10 cellular contexts compared by ENCODE assay signal in the genomic region with DNA sequence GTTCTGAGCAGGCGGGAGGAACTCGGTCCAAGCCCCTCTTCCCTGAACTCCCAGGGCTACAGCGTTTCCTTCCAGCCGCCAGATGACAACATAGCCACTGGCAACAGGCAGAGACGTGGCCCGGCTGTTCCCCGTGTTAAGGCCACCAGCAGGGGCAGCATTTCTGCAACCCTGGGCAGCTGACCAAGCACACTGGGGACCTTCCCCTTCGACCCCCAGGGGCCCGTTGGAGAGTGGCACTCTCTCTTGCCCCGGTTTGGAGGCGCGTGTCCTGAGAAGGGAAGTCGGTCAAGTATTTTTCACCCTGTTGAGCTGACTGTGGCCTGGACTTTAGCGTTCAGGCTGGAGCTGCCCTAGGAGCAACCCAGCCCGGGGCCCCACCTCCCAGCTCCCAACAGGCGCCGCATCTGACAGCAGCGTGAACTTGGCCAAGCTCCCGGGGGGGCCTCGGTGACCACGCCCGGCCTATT. TPM values are rescaled to one million over a fixed set of nuclear protein-coding genes. Genes with fewer than 3 reads are reported as not detected.
A peak's percentile ranks its signal among the peaks of the same experiment; 100 is the strongest.
DNase-seq lines count a peak whose midpoint lies in the region; ATAC-seq and TF ChIP-seq lines count a peak whose summit lies in the region.
"Had no signal": no experiment of that assay in that cellular context is flagged by ENCODE, and none has a peak within 500 bp of the region (broad histone marks: within the 10 kb centered on the region; RNA-seq: fewer than 3 reads in every experiment).

No MANE protein-coding gene starts in this region.

- H3K27me3 ChIP-seq in OCI-LY3 (ENCODE audit: low read depth, low read length) (no peaks in the 10 kb centered on the region), foreskin keratinocyte (no peaks in the 10 kb centered on the region), neural progenitor cell (no peaks in the 10 kb centered on the region)

- no peaks in the 10 kb centered on the region for H4K20me1 ChIP-seq in OCI-LY3 (ENCODE audit: insufficient read depth, low read length)
- no peaks in the 10 kb centered on the region for H4K20me1 ChIP-seq in neural progenitor cell (ENCODE audit: low read depth)

- peaks cover 6% of the 10 kb centered on the region for H3K27me3 Mint-ChIP-seq in neural progenitor cell (ENCODE audit: insufficient read depth, low read depth)

- H3K4me3 ChIP-seq in OCI-LY3 (ENCODE audit: low read length) (no peak overlapping the region), neural progenitor cell (no peak overlapping the region)

- H3K4me3 Mint-ChIP-seq in neural progenitor cell: no peak overlapping the region
- H3K4me3 Mint-ChIP-seq: activated naive CD8-positive, alpha-beta T cell treated with anti-CD3 and anti-CD28 coated beads, Interleukin-2, amount 10 ng/mL, durations not matched to agents 7 days and 5 days had no signal

- H3K9me3 ChIP-seq in ES-I3 (ENCODE audit: control insufficient read depth, insufficient read depth, low read length) (no peaks in the 10 kb centered on the region), OCI-LY3 (ENCODE audit: insufficient read depth, low read length) (peaks cover 3% of the 10 kb centered on the region; the same call in 1 of the 2 replicates), neural progenitor cell (ENCODE audit: low read depth) (no peaks in the 10 kb centered on the region)

- ATAC-seq in foreskin keratinocyte (peak; percentile 16), HG03460 (IDR thresholded peaks at IDR 0.05; ENCODE audit: unreplicated experiment) (no peak)

- TF ChIP-seq CTCF in OCI-LY3 (IDR thresholded peaks at IDR 0.05; ENCODE audit: low read depth, low read length): peak; percentile 10; the same call in 1 of the 2 replicates
- peak; percentile 43 for TF ChIP-seq CTCF in foreskin keratinocyte (conservative IDR thresholded peaks at IDR 0.05)
- peak; percentile 68 for TF ChIP-seq CTCF in neural progenitor cell (IDR thresholded peaks at IDR 0.05)

- H3F3A ChIP-seq in neural progenitor cell (ENCODE audit: low read depth): no peaks in the 10 kb centered on the region

- H3K79me2 ChIP-seq in OCI-LY3 (ENCODE audit: low read length) (no peaks in the 10 kb centered on the region), neural progenitor cell (ENCODE audit: low read depth) (no peaks in the 10 kb centered on the region)

- no peak overlapping the region for H3K4me2 ChIP-seq in OCI-LY3 (ENCODE audit: low read length)
- H3K4me2 ChIP-seq in neural progenitor cell: no peak overlapping the region

- no peaks in the 10 kb centered on the region for H3K4me1 Mint-ChIP-seq in neural progenitor cell

- peaks cover 8% of the 10 kb centered on the region for H3K4me1 ChIP-seq in ES-I3 (ENCODE audit: insufficient read depth, low read length)
- H3K4me1 ChIP-seq in OCI-LY3 (ENCODE audit: low read length): peaks cover 43% of the 10 kb centered on the region
- no peaks in the 10 kb centered on the region for H3K4me1 ChIP-seq in foreskin keratinocyte
- H3K4me1 ChIP-seq in neural progenitor cell: no peaks in the 10 kb centered on the region

- DNase-seq in foreskin keratinocyte: no peak
- peak; percentile 74 for DNase-seq in neural progenitor cell (ENCODE audit: low spot score)
- no peak for DNase-seq in NOMO-1 (lab: John Stamatoyannopoulos, UW; ENCODE audit: unreplicated experiment in 2 of 2)
- DNase-seq in activated CD4-positive, CD25-positive, alpha-beta regulatory T cell treated with anti-CD3 and anti-CD28 coated beads, Interleukin-2, amount 50 U/mL, for 72 hours: no peak
- DNase-seq in NCI-H1048 (lab: John Stamatoyannopoulos, UW): no peak
- DNase-seq: activated naive CD8-positive, alpha-beta T cell treated with anti-CD3 and anti-CD28 coated beads, Interleukin-2, amount 10 ng/mL, durations not matched to agents 7 days and 5 days had no signal

- H3K36me3 ChIP-seq in ES-I3 (ENCODE audit: insufficient read depth, low read length) (peaks cover 3% of the 10 kb centered on the region; the same call in 1 of the 2 replicates), OCI-LY3 (replicated peaks; ENCODE audit: low read depth, low read length) (peaks cover 10% of the 10 kb centered on the region), neural progenitor cell (no peaks in the 10 kb centered on the region)

- no peak overlapping the region for H3K27ac Mint-ChIP-seq in neural progenitor cell
- H3K27ac Mint-ChIP-seq: activated naive CD8-positive, alpha-beta T cell treated with anti-CD3 and anti-CD28 coated beads, Interleukin-2, amount 10 ng/mL, durations not matched to agents 7 days and 5 days had no signal

- H3K36me3 Mint-ChIP-seq in neural progenitor cell: no peaks in the 10 kb centered on the region
- H3K36me3 Mint-ChIP-seq: activated naive CD8-positive, alpha-beta T cell treated with anti-CD3 and anti-CD28 coated beads, Interleukin-2, amount 10 ng/mL, durations not matched to agents 7 days and 5 days had no signal

- H3K9ac ChIP-seq in ES-I3 (ENCODE audit: low read depth, low read length) (peak overlapping the region; percentile 24), OCI-LY3 (ENCODE audit: low read length) (no peak overlapping the region), neural progenitor cell (no peak overlapping the region)

- peaks cover 2% of the 10 kb centered on the region for H3K9me3 Mint-ChIP-seq in neural progenitor cell
- H3K9me3 Mint-ChIP-seq: activated naive CD8-positive, alpha-beta T cell treated with anti-CD3 and anti-CD28 coated beads, Interleukin-2, amount 10 ng/mL, durations not matched to agents 7 days and 5 days had no signal

- H3K27ac ChIP-seq in OCI-LY3 (ENCODE audit: low read length) (no peak overlapping the region), foreskin keratinocyte (no peak overlapping the region), neural progenitor cell (no peak overlapping the region)

- H2AFZ ChIP-seq in OCI-LY3 (ENCODE audit: low read depth, low read length) (no peak overlapping the region), neural progenitor cell (replicated peaks) (peak overlapping the region; percentile 29)

RNA-seq across cellular contexts. Expression of a gene that starts 37.6 kb away (rescaled TPM):
- total RNA-seq in foreskin keratinocyte: 2.4 and 3.6 TPM in 2 replicates
- polyA plus RNA-seq in foreskin keratinocyte: 1.5 and 1.6 TPM in 2 replicates
- 13.6 and 20.2 TPM in 2 replicates for total RNA-seq in neural progenitor cell (ENCODE audit: low replicate concordance)

RNA-seq across cellular contexts. Expression of a gene that starts 37.7 kb away (rescaled TPM):
- total RNA-seq in foreskin keratinocyte (39.7 and 59.1 TPM in 2 replicates), neural progenitor cell (ENCODE audit: low replicate concordance) (22.1 and 49.0 TPM in 2 replicates)
- polyA plus RNA-seq in foreskin keratinocyte: 35.2 and 51.2 TPM in 2 replicates

RNA-seq across cellular contexts. Expression of a gene that starts 59.2 kb away (rescaled TPM):
- 20.2 and 28.1 TPM in 2 replicates for total RNA-seq in foreskin keratinocyte
- 28.4 and 40.4 TPM in 2 replicates for polyA plus RNA-seq in foreskin keratinocyte
- 17.9 and 41.6 TPM in 2 replicates for total RNA-seq in neural progenitor cell (ENCODE audit: low replicate concordance)
- total RNA-seq: RPMI7951 had no signal

Comparison
In these comparisons a context has a peak if more than half of its experiments do, and no peak if none do; other contexts are left out.
1. CTCF ChIP-seq: peak in every context shown above with its lines; median percentile 68 in neural progenitor cell; 43 in foreskin keratinocyte; 10 in OCI-LY3.